Comparison of ENCODE assay signal across 1 cellular context in the genomic region with DNA sequence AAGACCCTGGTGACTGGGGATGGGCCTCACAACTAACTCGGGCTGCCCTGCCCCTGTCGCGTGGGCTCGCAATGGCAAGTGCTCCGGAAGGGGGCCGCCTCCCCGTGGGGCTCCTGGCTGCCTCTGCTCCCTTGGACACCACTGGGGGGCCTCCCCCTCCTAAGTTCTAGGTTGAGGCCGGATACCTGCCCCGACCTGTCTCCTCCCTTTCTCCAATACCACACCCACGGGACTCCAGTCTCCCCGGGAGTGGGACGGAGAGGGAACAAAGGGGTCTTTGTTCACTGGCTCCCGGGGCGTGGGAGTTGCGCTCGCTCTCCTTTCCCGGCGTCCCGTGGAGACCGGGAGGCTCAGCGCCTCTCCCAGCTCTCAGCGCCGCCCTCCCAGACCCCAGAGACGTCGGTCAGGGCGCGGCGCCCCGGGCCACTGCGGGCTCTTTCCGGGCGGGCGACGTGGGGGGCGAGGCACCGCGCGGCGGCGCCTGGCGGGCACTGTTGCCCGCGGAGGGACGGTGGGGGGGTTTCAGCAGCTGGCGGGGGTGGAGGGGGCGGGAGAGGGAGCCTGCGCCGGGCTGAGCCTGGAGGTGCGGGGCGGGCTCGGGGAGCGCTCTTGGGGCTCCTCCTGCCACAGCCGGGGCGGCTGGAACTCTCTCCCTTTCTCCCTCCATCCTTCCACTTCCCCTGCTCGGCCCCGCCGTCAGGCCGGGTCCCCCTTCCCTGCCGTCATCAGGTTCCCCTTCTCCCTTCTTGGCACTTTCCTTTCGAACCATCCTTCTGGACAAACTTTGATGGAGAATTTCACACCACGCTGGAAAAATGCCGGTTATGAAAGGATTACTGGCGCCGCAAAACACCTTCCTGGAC.
TF ChIP-seq lines count a peak whose summit lies in the region.

A gene (plus strand): TSS at position 606 of the 863 bp plus-strand sequence. CDS start 210 bp downstream, at position 816.

TF ChIP-seq in neural cell, 6 proteins besides CTCF, POLR2A, EP300 and RAD21 (continued from another document):
- TF ChIP-seq, protein P1, sequence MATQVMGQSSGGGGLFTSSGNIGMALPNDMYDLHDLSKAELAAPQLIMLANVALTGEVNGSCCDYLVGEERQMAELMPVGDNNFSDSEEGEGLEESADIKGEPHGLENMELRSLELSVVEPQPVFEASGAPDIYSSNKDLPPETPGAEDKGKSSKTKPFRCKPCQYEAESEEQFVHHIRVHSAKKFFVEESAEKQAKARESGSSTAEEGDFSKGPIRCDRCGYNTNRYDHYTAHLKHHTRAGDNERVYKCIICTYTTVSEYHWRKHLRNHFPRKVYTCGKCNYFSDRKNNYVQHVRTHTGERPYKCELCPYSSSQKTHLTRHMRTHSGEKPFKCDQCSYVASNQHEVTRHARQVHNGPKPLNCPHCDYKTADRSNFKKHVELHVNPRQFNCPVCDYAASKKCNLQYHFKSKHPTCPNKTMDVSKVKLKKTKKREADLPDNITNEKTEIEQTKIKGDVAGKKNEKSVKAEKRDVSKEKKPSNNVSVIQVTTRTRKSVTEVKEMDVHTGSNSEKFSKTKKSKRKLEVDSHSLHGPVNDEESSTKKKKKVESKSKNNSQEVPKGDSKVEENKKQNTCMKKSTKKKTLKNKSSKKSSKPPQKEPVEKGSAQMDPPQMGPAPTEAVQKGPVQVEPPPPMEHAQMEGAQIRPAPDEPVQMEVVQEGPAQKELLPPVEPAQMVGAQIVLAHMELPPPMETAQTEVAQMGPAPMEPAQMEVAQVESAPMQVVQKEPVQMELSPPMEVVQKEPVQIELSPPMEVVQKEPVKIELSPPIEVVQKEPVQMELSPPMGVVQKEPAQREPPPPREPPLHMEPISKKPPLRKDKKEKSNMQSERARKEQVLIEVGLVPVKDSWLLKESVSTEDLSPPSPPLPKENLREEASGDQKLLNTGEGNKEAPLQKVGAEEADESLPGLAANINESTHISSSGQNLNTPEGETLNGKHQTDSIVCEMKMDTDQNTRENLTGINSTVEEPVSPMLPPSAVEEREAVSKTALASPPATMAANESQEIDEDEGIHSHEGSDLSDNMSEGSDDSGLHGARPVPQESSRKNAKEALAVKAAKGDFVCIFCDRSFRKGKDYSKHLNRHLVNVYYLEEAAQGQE (IDR thresholded peaks at IDR 0.05; ENCODE audit: borderline replicate concordance) = peak; percentile 25
- TF ChIP-seq SMC3 (conservative IDR thresholded peaks at IDR 0.05; ENCODE audit: poor library complexity) (peak; percentile 27), TAF1 (IDR thresholded peaks at IDR 0.05; ENCODE audit: low read depth) (no peak)
